Comparison of ENCODE assay signal across 10 cellular contexts in the genomic region with DNA sequence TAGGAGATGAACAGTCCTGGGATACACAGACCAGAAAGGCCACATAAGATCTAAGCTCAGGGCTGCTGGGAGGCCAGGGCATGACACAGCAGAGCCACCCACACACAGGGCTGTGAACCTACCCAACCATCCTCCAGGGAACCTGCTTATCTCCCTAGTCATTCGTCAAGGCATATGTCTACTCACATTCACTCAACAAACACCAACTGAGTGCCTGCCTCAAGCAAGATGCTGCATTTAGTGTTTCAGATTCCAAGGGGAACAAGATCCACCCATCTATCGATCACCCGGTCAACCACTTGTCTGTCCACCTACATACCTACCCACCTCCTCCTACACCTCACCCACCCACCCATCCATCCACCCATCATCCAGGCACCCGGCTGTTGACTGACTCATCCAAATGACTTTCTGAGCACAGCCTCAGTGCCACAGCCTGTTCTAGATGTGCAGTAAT. TPM values are rescaled to one million over a fixed set of nuclear protein-coding genes. Genes with fewer than 3 reads are reported as not detected.
DNase-seq lines count a peak whose midpoint lies in the region; TF ChIP-seq lines count a peak whose summit lies in the region.
"Had no signal": no experiment of that assay in that cellular context is flagged by ENCODE, and none has a peak within 500 bp of the region (broad histone marks: within the 10 kb centered on the region; RNA-seq: fewer than 3 reads in every experiment).

No MANE protein-coding gene starts in this region.

- TF ChIP-seq POLR2A in esophagus squamous epithelium (IDR thresholded peaks at IDR 0.05): no peak

- H3K9ac ChIP-seq in BLaER1 treated with 17β-estradiol and CSF1 and Interleukin-3, amounts not matched to agents 10 nM and 100 nM: peak overlapping the region; percentile 2 to 89 (median 84); a peak in 20 of 22 replicates

- H3K27ac ChIP-seq in BLaER1 treated with 17β-estradiol and CSF1 and Interleukin-3, amounts not matched to agents 10 nM and 100 nM: peak overlapping the region in 6 of 11 experiments; percentile 10 to 83 (median 52); a peak in 8 of 22 replicates
- H3K27ac ChIP-seq in hepatocyte (no peak overlapping the region), esophagus squamous epithelium (no peak overlapping the region)
- H3K27ac ChIP-seq: tibial artery had no signal

- 80% methylated on average over 4 of the region's 4 CpGs for WGBS in hepatocyte (ENCODE audit: low lambda C conversion rate, missing lambda C conversion rate)
- WGBS in esophagus squamous epithelium, 2 donors: 60 to 70% methylated on average over 4 of the region's 4 CpGs

- H3K36me3 ChIP-seq in BLaER1 treated with 17β-estradiol and CSF1 and Interleukin-3, amounts not matched to agents 10 nM and 100 nM: peaks cover 0 to 24% (median 14%) of the 10 kb centered on the region in 11 experiments; a peak in 13 of 22 replicates
- no peaks in the 10 kb centered on the region for H3K36me3 ChIP-seq in hepatocyte (replicated peaks; ENCODE audit: insufficient read depth, low read depth)
- H3K36me3 ChIP-seq in esophagus squamous epithelium: peaks cover 0 to 33% (median 0%) of the 10 kb centered on the region in 3 donors

- DNase-seq in HUDEP-2 (lab: John Stamatoyannopoulos, UW; ENCODE audit: unreplicated experiment in 76 of 76): peak in 71 of 76 experiments; percentile 24 to 88 (median 66)
- peak; percentile 45 to 59 for DNase-seq in activated T-cell treated with anti-CD3 and anti-CD28 coated beads, Interleukin-2, amount 50 U/mL, for 48 hours
- DNase-seq in hepatocyte (ENCODE audit: low spot score): no peak
- DNase-seq in esophagus squamous epithelium (lab: John Stamatoyannopoulos, UW): no peak
- no peak for DNase-seq in GM13977 (ENCODE audit: low spot score)
- no peak for DNase-seq in NCI-H748 treated with DMSO at 0.1 percent for 48 hours (lab: John Stamatoyannopoulos, UW)
- DNase-seq in NCI-H1105 treated with DMSO at 0.1 percent for 48 hours (lab: John Stamatoyannopoulos, UW): no peak
- DNase-seq: stimulated activated CD4-positive, alpha-beta T cell treated with anti-CD3 and anti-CD28 coated beads, Interleukin-12 subunit alpha, Interleukin-12 subunit beta, amount 100 ng/mL, for 4 hours; tibial artery had no signal

- peaks cover 14 to 58% (median 43%) of the 10 kb centered on the region in 11 experiments; a peak in 20 of 22 replicates for H4K20me1 ChIP-seq in BLaER1 treated with 17β-estradiol and CSF1 and Interleukin-3, amounts not matched to agents 10 nM and 100 nM
- H4K20me1 ChIP-seq in hepatocyte (ENCODE audit: insufficient read depth, poor library complexity, severe bottlenecking): no peaks in the 10 kb centered on the region

- peaks cover 38 to 53% (median 47%) of the 10 kb centered on the region in 10 experiments for H3K4me1 ChIP-seq in BLaER1 treated with 17β-estradiol and CSF1 and Interleukin-3, amounts not matched to agents 10 nM and 100 nM
- H3K4me1 ChIP-seq in hepatocyte (ENCODE audit: insufficient read depth) (peaks cover 28% of the 10 kb centered on the region), esophagus squamous epithelium (peaks cover 24 to 52% (median 32%) of the 10 kb centered on the region in 3 donors)

- H3K4me2 ChIP-seq in BLaER1 treated with 17β-estradiol and CSF1 and Interleukin-3, amounts not matched to agents 10 nM and 100 nM: peak overlapping the region; percentile 82 to 98 (median 94)
- peak overlapping the region; percentile 97 for H3K4me2 ChIP-seq in hepatocyte

- H3K79me2 ChIP-seq in hepatocyte: peaks cover 21% of the 10 kb centered on the region

- H3K9me2 ChIP-seq in hepatocyte (replicated peaks; ENCODE audit: insufficient read depth): no peaks in the 10 kb centered on the region

- no peaks in the 10 kb centered on the region for H3K9me3 ChIP-seq in BLaER1 treated with 17β-estradiol and CSF1 and Interleukin-3, amounts not matched to agents 10 nM and 100 nM (replicated peaks in 1 of 11)
- H3K9me3 ChIP-seq in hepatocyte (ENCODE audit: low read depth): no peaks in the 10 kb centered on the region
- H3K9me3 ChIP-seq in esophagus squamous epithelium: no peaks in the 10 kb centered on the region
- H3K9me3 ChIP-seq: tibial artery had no signal

- peak overlapping the region in 9 of 10 experiments; percentile 69 to 87 (median 82); a peak in 16 of 20 replicates for H3K4me3 ChIP-seq in BLaER1 treated with 17β-estradiol and CSF1 and Interleukin-3, amounts not matched to agents 10 nM and 100 nM
- no peak overlapping the region for H3K4me3 ChIP-seq in hepatocyte
- H3K4me3 ChIP-seq in esophagus squamous epithelium: no peak overlapping the region

- H3K27me3 ChIP-seq in BLaER1 treated with 17β-estradiol and CSF1 and Interleukin-3, amounts not matched to agents 10 nM and 100 nM: peaks cover 0 to 1% (median 0%) of the 10 kb centered on the region in 11 experiments; a peak in 1 of 22 replicates
- H3K27me3 ChIP-seq in hepatocyte (no peaks in the 10 kb centered on the region), esophagus squamous epithelium (no peaks in the 10 kb centered on the region)
- H3K27me3 ChIP-seq: tibial artery had no signal

- H2AFZ ChIP-seq in hepatocyte: no peak overlapping the region

- in situ Hi-C loops in GM13977 (cut with MboI; ENCODE audit: low pct_unique_long_range_greater_than_20kb, low sequenced_read_pairs, unreplicated experiment): no loop called here

- intact Hi-C loops in esophagus squamous epithelium (cut with DNase I): no loop called here

- no peak for TF ChIP-seq CTCF in hepatocyte (IDR thresholded peaks at IDR 0.05; ENCODE audit: poor library complexity)
- TF ChIP-seq CTCF in esophagus squamous epithelium (IDR thresholded peaks at IDR 0.05): no peak
- TF ChIP-seq CTCF in GM13977 (IDR thresholded peaks at IDR 0.05; ENCODE audit: extremely low read depth, insufficient read depth, missing control alignments): no peak

RNA-seq across cellular contexts. Expression of a gene that starts 1.9 kb away (rescaled TPM):
- 19.2 and 22.4 TPM in 2 replicates for total RNA-seq in hepatocyte
- polyA plus RNA-seq in hepatocyte: 57.1 and 61.9 TPM in 2 replicates
- 10 to 100 TPM; 12.5 to 18.5 (median 15.7) TPM for total RNA-seq in esophagus squamous epithelium

RNA-seq across cellular contexts. Expression of a gene that starts 5.2 kb away (rescaled TPM):
- total RNA-seq in hepatocyte: 1.6 and 3.7 TPM in 2 replicates
- polyA plus RNA-seq in hepatocyte: 1.4 and 2.5 TPM in 2 replicates
- 1 to 10 TPM in 3 of 4 donors, not detected in 1; 3.1 to 4.6 (median 3.6) TPM for total RNA-seq in esophagus squamous epithelium

RNA-seq across cellular contexts. Expression of a gene that starts 19.0 kb away (rescaled TPM):
- total RNA-seq in hepatocyte: 13.2 and 14.6 TPM in 2 replicates
- 14.3 and 15.2 TPM in 2 replicates for polyA plus RNA-seq in hepatocyte
- total RNA-seq in esophagus squamous epithelium: 10 to 100 TPM; 12.5 to 33.0 (median 23.8) TPM

RNA-seq across cellular contexts. Expression of a gene that starts 36.4 kb away (rescaled TPM):
- 31.8 and 37.3 TPM in 2 replicates for total RNA-seq in hepatocyte
- polyA plus RNA-seq in hepatocyte: 47.7 and 61.2 TPM in 2 replicates
- 10 to 100 TPM; 14.5 to 69.4 (median 26.1) TPM for total RNA-seq in esophagus squamous epithelium

RNA-seq across cellular contexts. Expression of a gene that starts 45.0 kb away (rescaled TPM):
- total RNA-seq in hepatocyte: 38.1 and 47.9 TPM in 2 replicates
- polyA plus RNA-seq in hepatocyte: 43.6 and 44.1 TPM in 2 replicates
- total RNA-seq in esophagus squamous epithelium: 10 to 100 TPM; 16.9 to 65.0 (median 24.0) TPM

Comparison
In these comparisons a context has a peak if more than half of its experiments do, and no peak if none do; other contexts are left out.
1. H3K27ac ChIP-seq: peak in BLaER1 treated with 17β-estradiol and CSF1 and Interleukin-3, amounts not matched to agents 10 nM and 100 nM (6 of 11); none in hepatocyte (single experiment) and esophagus squamous epithelium (0 of 4).
2. H3K4me3 ChIP-seq: peak in BLaER1 treated with 17β-estradiol and CSF1 and Interleukin-3, amounts not matched to agents 10 nM and 100 nM (9 of 10); none in hepatocyte (single experiment) and esophagus squamous epithelium (0 of 4).
3. DNase-seq: peak in HUDEP-2 (71 of 76) and activated T-cell treated with anti-CD3 and anti-CD28 coated beads, Interleukin-2, amount 50 U/mL, for 48 hours (2 of 2); none in hepatocyte (single experiment), esophagus squamous epithelium (single experiment), GM13977 (single experiment), NCI-H748 treated with DMSO at 0.1 percent for 48 hours (single experiment) and NCI-H1105 treated with DMSO at 0.1 percent for 48 hours (single experiment).